Comparison of ENCODE assay signal across 7 cellular contexts in genomic region chr18:42028232-42028832, GRCh38.
DNase-seq lines count a peak whose midpoint lies in the region; ATAC-seq and TF ChIP-seq lines count a peak whose summit lies in the region.

No MANE protein-coding gene starts in this region.

- H3K9ac ChIP-seq in DND-41 (ENCODE audit: low read depth, low read length): no peak overlapping the region

- peaks cover 41% of the 10 kb centered on the region for H3K36me3 ChIP-seq in DND-41 (ENCODE audit: insufficient read depth, low read length)

- H2AFZ ChIP-seq in DND-41 (ENCODE audit: low read depth, low read length): no peak overlapping the region

- H3K79me2 ChIP-seq in DND-41 (ENCODE audit: insufficient read depth, low read length): no peaks in the 10 kb centered on the region

- H3K9me3 ChIP-seq in DND-41 (ENCODE audit: insufficient read depth, low read length, severe bottlenecking): no peaks in the 10 kb centered on the region

- TF ChIP-seq CTCF in DND-41 (IDR thresholded peaks at IDR 0.05; ENCODE audit: borderline replicate concordance, extremely low read depth, low read length, poor library complexity, severe bottlenecking): peak; percentile 77
- peak; percentile 82 for TF ChIP-seq CTCF in nephron progenitor cell (IDR thresholded peaks at IDR 0.05)

- no peak overlapping the region for H3K4me3 ChIP-seq in DND-41 (ENCODE audit: low read depth in 1 of 2, low read length in 2 of 2)

- POLR2A ChIA-PET in HEK293T (lab: Yijun Ruan, JAX): no interaction called here

- no peaks in the 10 kb centered on the region for H3K27me3 Mint-ChIP-seq in nephron progenitor cell (ENCODE audit: low read depth, poor library complexity)
- H3K27me3 Mint-ChIP-seq in activated T-helper 1 cell treated with anti-CD3 and anti-CD28 coated beads, Interleukin-12 subunit alpha, Interleukin-12 subunit beta, Interleukin-2, Interleukin-4 antibody, amounts not matched to agents 30 ng/mL and 10 ng/mL and 1 ng/mL, durations not matched to agents 14 hours and 24 hours and 36 hours (ENCODE audit: insufficient read depth): no peaks in the 10 kb centered on the region

- H3K4me1 Mint-ChIP-seq in nephron progenitor cell: no peaks in the 10 kb centered on the region
- peaks cover 30% of the 10 kb centered on the region for H3K4me1 Mint-ChIP-seq in activated T-helper 1 cell treated with anti-CD3 and anti-CD28 coated beads, Interleukin-12 subunit alpha, Interleukin-12 subunit beta, Interleukin-2, Interleukin-4 antibody, amounts not matched to agents 30 ng/mL and 10 ng/mL and 1 ng/mL, durations not matched to agents 14 hours and 24 hours and 36 hours (ENCODE audit: low read depth)

- no peak overlapping the region for H3K27ac ChIP-seq in DND-41 (ENCODE audit: low read length)

- no peaks in the 10 kb centered on the region for H3K4me1 ChIP-seq in DND-41 (ENCODE audit: insufficient read depth, low read length)

- no peaks in the 10 kb centered on the region for H3K9me3 Mint-ChIP-seq in nephron progenitor cell
- H3K9me3 Mint-ChIP-seq in activated T-helper 1 cell treated with anti-CD3 and anti-CD28 coated beads, Interleukin-12 subunit alpha, Interleukin-12 subunit beta, Interleukin-2, Interleukin-4 antibody, amounts not matched to agents 30 ng/mL and 10 ng/mL and 1 ng/mL, durations not matched to agents 14 hours and 24 hours and 36 hours: no peaks in the 10 kb centered on the region

- H3K4me2 ChIP-seq in DND-41 (ENCODE audit: insufficient read depth, low read length): no peak overlapping the region

- no peaks in the 10 kb centered on the region for H3K27me3 ChIP-seq in DND-41 (ENCODE audit: insufficient read depth, low read length, poor library complexity)

- ATAC-seq in DND-41 (ENCODE audit: insufficient read depth, low read depth): peak; percentile 69; the same call in 2 of the 3 replicates

- DNase-seq in DND-41: peak; percentile 40
- peak; percentile 21 for DNase-seq in HEK293T (ENCODE audit: extremely low spot score)
- peak; percentile 1 for DNase-seq in SW480 (ENCODE audit: low spot score)
- DNase-seq in effector CD4-positive, alpha-beta T cell: peak; percentile 7
- peak; percentile 31 for DNase-seq in nephron progenitor cell
- DNase-seq in activated T-helper 1 cell treated with anti-CD3 and anti-CD28 coated beads, Interleukin-12 subunit alpha, Interleukin-12 subunit beta, Interleukin-2, Interleukin-4 antibody, amounts not matched to agents 30 ng/mL and 10 ng/mL and 1 ng/mL, durations not matched to agents 14 hours and 24 hours and 36 hours (ENCODE audit: low spot score): no peak
- DNase-seq in mesenteric fat pad (ENCODE audit: low spot score): no peak

- intact Hi-C loops in activated T-helper 1 cell treated with anti-CD3 and anti-CD28 coated beads, Interleukin-12 subunit alpha, Interleukin-12 subunit beta, Interleukin-2, Interleukin-4 antibody, amounts not matched to agents 30 ng/mL and 10 ng/mL and 1 ng/mL, durations not matched to agents 14 hours and 24 hours and 36 hours (cut with micrococcal nuclease): no loop called here

- H4K20me1 ChIP-seq in DND-41 (ENCODE audit: insufficient read depth, low read length): no peaks in the 10 kb centered on the region

- CTCF ChIA-PET in HEK293T (lab: Yijun Ruan, JAX): interaction anchor here (0.7 to 1.7 kb wide), 5 partner anchors 9 to 366 kb away, joined by 3 to 13 read pairs (median 5); no protein-coding TSS in a partner anchor

- no peak overlapping the region for H3K4me3 Mint-ChIP-seq in nephron progenitor cell
- H3K4me3 Mint-ChIP-seq in activated T-helper 1 cell treated with anti-CD3 and anti-CD28 coated beads, Interleukin-12 subunit alpha, Interleukin-12 subunit beta, Interleukin-2, Interleukin-4 antibody, amounts not matched to agents 30 ng/mL and 10 ng/mL and 1 ng/mL, durations not matched to agents 14 hours and 24 hours and 36 hours: no peak overlapping the region

- peaks cover 44% of the 10 kb centered on the region for H3K36me3 Mint-ChIP-seq in nephron progenitor cell (ENCODE audit: low read depth)
- H3K36me3 Mint-ChIP-seq in activated T-helper 1 cell treated with anti-CD3 and anti-CD28 coated beads, Interleukin-12 subunit alpha, Interleukin-12 subunit beta, Interleukin-2, Interleukin-4 antibody, amounts not matched to agents 30 ng/mL and 10 ng/mL and 1 ng/mL, durations not matched to agents 14 hours and 24 hours and 36 hours (ENCODE audit: low read depth): peaks cover 28% of the 10 kb centered on the region

- no peak overlapping the region for H3K27ac Mint-ChIP-seq in nephron progenitor cell
- H3K27ac Mint-ChIP-seq in activated T-helper 1 cell treated with anti-CD3 and anti-CD28 coated beads, Interleukin-12 subunit alpha, Interleukin-12 subunit beta, Interleukin-2, Interleukin-4 antibody, amounts not matched to agents 30 ng/mL and 10 ng/mL and 1 ng/mL, durations not matched to agents 14 hours and 24 hours and 36 hours: no peak overlapping the region

TF ChIP-seq in HEK293T, 16 proteins besides CTCF, POLR2A, EP300 and RAD21:
- no peak for TF ChIP-seq SP1 (IDR thresholded peaks at IDR 0.05)
- TF ChIP-seq HDGF (IDR thresholded peaks at IDR 0.05; ENCODE audit: borderline replicate concordance): no peak
- TF ChIP-seq BHLHE40 (IDR thresholded peaks at IDR 0.05; ENCODE audit: borderline replicate concordance): no peak
- no peak for TF ChIP-seq NFRKB (IDR thresholded peaks at IDR 0.05)
- no peak for TF ChIP-seq TARDBP (IDR thresholded peaks at IDR 0.05)
- no peak for TF ChIP-seq LEF1 (IDR thresholded peaks at IDR 0.05; ENCODE audit: borderline replicate concordance)
- TF ChIP-seq CTBP1 (IDR thresholded peaks at IDR 0.05; ENCODE audit: borderline replicate concordance): no peak
- TF ChIP-seq ELF4 (IDR thresholded peaks at IDR 0.05): no peak
- no peak for TF ChIP-seq FOXM1 (IDR thresholded peaks at IDR 0.05; ENCODE audit: borderline replicate concordance)
- no peak for TF ChIP-seq L3MBTL2 (conservative IDR thresholded peaks at IDR 0.05)
- no peak for TF ChIP-seq FOXA1 (IDR thresholded peaks at IDR 0.05)
- TF ChIP-seq ARNT (IDR thresholded peaks at IDR 0.05): no peak

Comparison
In these comparisons a context has a peak if more than half of its experiments do, and no peak if none do; other contexts are left out.
1. DNase-seq: peak in DND-41 (single experiment), HEK293T (single experiment), SW480 (single experiment), effector CD4-positive, alpha-beta T cell (single experiment) and nephron progenitor cell (single experiment); none in activated T-helper 1 cell treated with anti-CD3 and anti-CD28 coated beads, Interleukin-12 subunit alpha, Interleukin-12 subunit beta, Interleukin-2, Interleukin-4 antibody, amounts not matched to agents 30 ng/mL and 10 ng/mL and 1 ng/mL, durations not matched to agents 14 hours and 24 hours and 36 hours (single experiment) and mesenteric fat pad (single experiment).